ENCODE assay signal across 26 cellular contexts in the genomic region with DNA sequence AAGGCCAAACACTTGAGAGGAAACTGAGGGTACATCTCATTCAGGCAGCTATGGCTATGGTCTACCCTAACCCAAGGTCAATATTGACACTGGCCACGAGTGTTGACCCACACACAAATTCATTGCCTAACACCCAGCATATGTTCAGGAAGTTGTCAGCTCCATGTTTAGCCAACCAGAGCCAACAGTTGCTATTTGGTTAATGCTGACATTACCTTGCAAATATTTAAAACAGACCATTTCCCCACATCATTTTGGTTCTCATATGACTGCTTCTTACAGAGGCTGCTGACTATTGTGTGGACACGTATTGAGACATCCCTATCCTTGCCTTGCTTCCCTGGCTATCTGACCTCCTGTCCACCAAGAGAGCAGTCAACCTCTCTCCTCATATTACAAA.
DNase-seq lines count a peak whose midpoint lies in the region; ATAC-seq, FAIRE-seq and TF ChIP-seq lines count a peak whose summit lies in the region.
"Had no signal": no experiment of that assay in that cellular context is flagged by ENCODE, and none has a peak within 500 bp of the region (broad histone marks: within the 10 kb centered on the region; RNA-seq: fewer than 3 reads in every experiment).

No MANE protein-coding gene starts in this region.

- FAIRE-seq in bronchial epithelial cell (lab: Jason Lieb, UNC) = peak; percentile 66
- FAIRE-seq: G401.6, GM18507 had no signal

- H3K9me3 Mint-ChIP-seq in neural progenitor cell = peaks cover 18% of the 10 kb centered on the region
- H3K9me3 Mint-ChIP-seq in naive thymus-derived CD8-positive, alpha-beta T cell = peaks cover 0 to 15% (median 0%) of the 10 kb centered on the region in 9 donors

- peaks cover 34% of the 10 kb centered on the region for H3K4me1 ChIP-seq in neural progenitor cell

- peaks cover 22% of the 10 kb centered on the region for H4K20me1 ChIP-seq in neural progenitor cell (ENCODE audit: low read depth)

- peaks cover 17% of the 10 kb centered on the region for H3F3A ChIP-seq in neural progenitor cell (ENCODE audit: low read depth)

- ATAC-seq in naive thymus-derived CD8-positive, alpha-beta T cell = no peak
- ATAC-seq in HG03521 (IDR thresholded peaks at IDR 0.05; ENCODE audit: unreplicated experiment) (no peak), HG02798 (IDR thresholded peaks at IDR 0.05; ENCODE audit: poor library complexity, unreplicated experiment) (no peak)
- ATAC-seq: activated T-cell treated with anti-CD3 and anti-CD28 coated beads, Interleukin-2, amount 50 U/mL, for 72 hours; heart right ventricle; Right ventricle myocardium inferior; stimulated activated effector memory CD8-positive, alpha-beta T cell treated with anti-CD3 and anti-CD28 coated beads, Interleukin-12 subunit alpha, Interleukin-12 subunit beta, amount 100 ng/mL, for 72 hours had no signal

- H2AFZ ChIP-seq in neural progenitor cell (replicated peaks) = no peak overlapping the region

- no peaks in the 10 kb centered on the region for H3K27me3 ChIP-seq in bronchial epithelial cell (ENCODE audit: control insufficient read depth, insufficient read depth, low read length)
- H3K27me3 ChIP-seq in neural progenitor cell = no peaks in the 10 kb centered on the region
- H3K27me3 ChIP-seq: suprapubic skin had no signal

- peaks cover 10% of the 10 kb centered on the region for H3K27me3 Mint-ChIP-seq in neural progenitor cell (ENCODE audit: insufficient read depth, low read depth)
- peaks cover 12 to 46% (median 26%) of the 10 kb centered on the region in 5 donors for H3K27me3 Mint-ChIP-seq in naive thymus-derived CD8-positive, alpha-beta T cell

- no peak overlapping the region for H3K4me3 ChIP-seq in bronchial epithelial cell (ENCODE audit: low read depth, low read length)
- H3K4me3 ChIP-seq in neural progenitor cell = no peak overlapping the region
- H3K4me3 ChIP-seq: heart right ventricle, left ventricle myocardium inferior, suprapubic skin had no signal

- no peak overlapping the region for H3K4me3 Mint-ChIP-seq in neural progenitor cell
- H3K4me3 Mint-ChIP-seq in naive thymus-derived CD8-positive, alpha-beta T cell = no peak overlapping the region
- H3K4me3 Mint-ChIP-seq: activated T-cell treated with anti-CD3 and anti-CD28 coated beads, Interleukin-2, amount 50 U/mL, for 72 hours; central memory CD8-positive, alpha-beta T cell; nephron progenitor cell; stimulated activated effector memory CD8-positive, alpha-beta T cell treated with anti-CD3 and anti-CD28 coated beads, Interleukin-12 subunit alpha, Interleukin-12 subunit beta, amount 100 ng/mL, for 72 hours had no signal

- no peak overlapping the region for H3K9ac ChIP-seq in neural progenitor cell

- DNase-seq in DMS53 (lab: John Stamatoyannopoulos, UW) (peak; percentile 92), NCI-H510A (lab: John Stamatoyannopoulos, UW) (peak; percentile 46), bronchial epithelial cell (ENCODE audit: low read depth) (no peak), neural progenitor cell (ENCODE audit: low spot score) (no peak), T1000 (lab: John Stamatoyannopoulos, UW) (no peak)
- DNase-seq in naive thymus-derived CD8-positive, alpha-beta T cell = no peak
- DNase-seq: activated CD4-positive, CD25-positive, alpha-beta regulatory T cell treated with anti-CD3 and anti-CD28 coated beads, Interleukin-2, amount 50 U/mL, for 72 hours; activated naive CD4-positive, alpha-beta T cell treated with anti-CD3 and anti-CD28 coated beads, Interleukin-2, amount 50 U/mL, for 16 hours; activated T-cell treated with anti-CD3 and anti-CD28 coated beads, Interleukin-2, amount 50 U/mL, for 72 hours; H7; heart right ventricle; left ventricle myocardium inferior; midbrain; NCI-H187 treated with DMSO at 0.1 percent for 48 hours; nephron progenitor cell; OCI-M1; stimulated activated CD4-positive, alpha-beta T cell treated with anti-CD3 and anti-CD28 coated beads, Interleukin-1b, Interleukin-23, amount 100 ng/mL, for 48 hours had no signal

- no peaks in the 10 kb centered on the region for H3K36me3 ChIP-seq in bronchial epithelial cell (ENCODE audit: control insufficient read depth, insufficient read depth, low read length)
- no peaks in the 10 kb centered on the region for H3K36me3 ChIP-seq in neural progenitor cell
- H3K36me3 ChIP-seq: heart right ventricle, left ventricle myocardium inferior, suprapubic skin had no signal

- H3K9me3 ChIP-seq in neural progenitor cell (ENCODE audit: low read depth) = no peaks in the 10 kb centered on the region
- H3K9me3 ChIP-seq: left ventricle myocardium inferior, suprapubic skin had no signal

- no peaks in the 10 kb centered on the region for H3K79me2 ChIP-seq in neural progenitor cell (ENCODE audit: low read depth)

- H3K4me2 ChIP-seq in neural progenitor cell = peak overlapping the region; percentile 38

- no peak for TF ChIP-seq CTCF in bronchial epithelial cell (IDR thresholded peaks at IDR 0.05; ENCODE audit: insufficient read depth, low read length, severe bottlenecking)
- no peak for TF ChIP-seq CTCF in neural progenitor cell (IDR thresholded peaks at IDR 0.05)

- peak overlapping the region; percentile 39 for H3K27ac Mint-ChIP-seq in neural progenitor cell
- H3K27ac Mint-ChIP-seq in naive thymus-derived CD8-positive, alpha-beta T cell = no peak overlapping the region
- H3K27ac Mint-ChIP-seq: activated T-cell treated with anti-CD3 and anti-CD28 coated beads, Interleukin-2, amount 50 U/mL, for 72 hours; nephron progenitor cell; stimulated activated effector memory CD8-positive, alpha-beta T cell treated with anti-CD3 and anti-CD28 coated beads, Interleukin-12 subunit alpha, Interleukin-12 subunit beta, amount 100 ng/mL, for 72 hours had no signal

- H3K27ac ChIP-seq in neural progenitor cell = no peak overlapping the region
- H3K27ac ChIP-seq: C4-2B, heart right ventricle, left ventricle myocardium inferior, suprapubic skin had no signal

- POLR2A ChIA-PET in naive thymus-derived CD8-positive, alpha-beta T cell (lab: Charles Lee) = no interaction called here

- peaks cover 36% of the 10 kb centered on the region for H3K4me1 Mint-ChIP-seq in neural progenitor cell
- H3K4me1 Mint-ChIP-seq in naive thymus-derived CD8-positive, alpha-beta T cell = no peaks in the 10 kb centered on the region
- H3K4me1 Mint-ChIP-seq: central memory CD8-positive, alpha-beta T cell; stimulated activated effector memory CD8-positive, alpha-beta T cell treated with anti-CD3 and anti-CD28 coated beads, Interleukin-12 subunit alpha, Interleukin-12 subunit beta, amount 100 ng/mL, for 72 hours had no signal

- H3K36me3 Mint-ChIP-seq in neural progenitor cell = peaks cover 3% of the 10 kb centered on the region
- H3K36me3 Mint-ChIP-seq in naive thymus-derived CD8-positive, alpha-beta T cell = no peaks in the 10 kb centered on the region
- H3K36me3 Mint-ChIP-seq: stimulated activated effector memory CD8-positive, alpha-beta T cell treated with anti-CD3 and anti-CD28 coated beads, Interleukin-12 subunit alpha, Interleukin-12 subunit beta, amount 100 ng/mL, for 72 hours had no signal

Comparison
In these comparisons a context has a peak if more than half of its experiments do, and no peak if none do; other contexts are left out.
1. DNase-seq: peak in DMS53 (single experiment) and NCI-H510A (single experiment); none in bronchial epithelial cell (single experiment), neural progenitor cell (single experiment), naive thymus-derived CD8-positive, alpha-beta T cell (0 of 10) and T1000 (single experiment).